Comparison of ENCODE assay signal across 1 cellular context in the genomic region with DNA sequence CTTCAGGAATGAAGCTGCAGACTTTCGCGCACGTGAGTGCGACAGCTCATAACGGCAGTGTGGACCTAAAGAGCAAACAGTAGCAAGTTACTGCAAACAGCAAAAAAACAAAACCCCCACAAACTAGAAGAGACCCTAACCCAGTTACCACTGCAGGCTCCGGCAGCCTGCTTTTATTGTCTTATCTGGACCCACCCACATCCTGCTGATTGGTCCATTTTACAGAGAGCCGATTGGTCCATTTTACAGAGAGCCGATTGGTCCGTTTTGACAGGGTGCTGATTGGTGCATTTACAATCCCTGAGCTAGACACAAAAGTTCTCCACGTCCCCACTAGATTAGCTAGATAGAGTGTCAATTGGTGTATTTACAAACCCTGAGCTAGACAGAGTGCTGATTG. TPM values are rescaled to one million over a fixed set of nuclear protein-coding genes. Genes with fewer than 3 reads are reported as not detected.
"Had no signal": no experiment of that assay in that cellular context is flagged by ENCODE, and none has a peak within 500 bp of the region (broad histone marks: within the 10 kb centered on the region; RNA-seq: fewer than 3 reads in every experiment).

No MANE protein-coding gene starts in this region.

RNA-seq across cellular contexts. Expression of gene DEGS2, which starts 48.1 kb away (rescaled TPM):
- total RNA-seq: H7 had no signal
